In genomic region chr7:29371472-29371871, GRCh38 we compare ENCODE assay signal across 25 cellular contexts.
DNase-seq lines count a peak whose midpoint lies in the region; ATAC-seq and TF ChIP-seq lines count a peak whose summit lies in the region.
"Had no signal": no experiment of that assay in that cellular context is flagged by ENCODE, and none has a peak within 500 bp of the region (broad histone marks: within the 10 kb centered on the region; RNA-seq: fewer than 3 reads in every experiment).

No MANE protein-coding gene starts in this region.

- H3K9me3 ChIP-seq in colonic mucosa (no peaks in the 10 kb centered on the region), smooth muscle cell (replicated peaks; ENCODE audit: low read depth) (no peaks in the 10 kb centered on the region)
- H3K9me3 ChIP-seq: BE2C had no signal

- H3K4me2 ChIP-seq in smooth muscle cell, result no peak overlapping the region

- no peaks in the 10 kb centered on the region for H3K27me3 ChIP-seq in colonic mucosa
- no peaks in the 10 kb centered on the region for H3K27me3 ChIP-seq in smooth muscle cell (ENCODE audit: low read depth)
- H3K27me3 ChIP-seq: BE2C had no signal

- H3F3A ChIP-seq in smooth muscle cell (ENCODE audit: low read depth), result peaks cover 20% of the 10 kb centered on the region

- H3K27ac Mint-ChIP-seq in stimulated activated naive CD8-positive, alpha-beta T cell treated with anti-CD3 and anti-CD28 coated beads, Interleukin-15, amount 100 ng/mL, for 72 hours, result no peak overlapping the region

- H2AFZ ChIP-seq in smooth muscle cell (ENCODE audit: low read depth), result no peak overlapping the region

- H3K4me3 ChIP-seq in colonic mucosa (no peak overlapping the region), smooth muscle cell (no peak overlapping the region)
- H3K4me3 ChIP-seq: K562 had no signal

- H3K9me3 Mint-ChIP-seq in stimulated activated naive CD8-positive, alpha-beta T cell treated with anti-CD3 and anti-CD28 coated beads, Interleukin-15, amount 100 ng/mL, for 72 hours, result no peaks in the 10 kb centered on the region

- H3K27me3 Mint-ChIP-seq in stimulated activated naive CD8-positive, alpha-beta T cell treated with anti-CD3 and anti-CD28 coated beads, Interleukin-15, amount 100 ng/mL, for 72 hours, result no peaks in the 10 kb centered on the region

- intact Hi-C loops in colonic mucosa (cut with DNase I), result no loop called here

- no peaks in the 10 kb centered on the region for H3K4me1 ChIP-seq in colonic mucosa
- no peaks in the 10 kb centered on the region for H3K4me1 ChIP-seq in smooth muscle cell (ENCODE audit: low read depth)
- H3K4me1 ChIP-seq: BE2C had no signal

- ATAC-seq in stimulated activated naive CD8-positive, alpha-beta T cell treated with anti-CD3 and anti-CD28 coated beads, Interleukin-15, amount 100 ng/mL, for 72 hours, result peak; percentile 20
- ATAC-seq in stimulated activated naive CD8-positive, alpha-beta T cell treated with anti-CD3 and anti-CD28 coated beads, Interleukin-15, Interleukin-2, amounts not matched to agents 100 U/mL and 50 U/mL, for 24 hours, result no peak
- ATAC-seq in HG02840 (IDR thresholded peaks at IDR 0.05; ENCODE audit: low FRiP score, unreplicated experiment), result no peak
- ATAC-seq: HepG2, K562, Panc1 had no signal

- WGBS in smooth muscle cell (ENCODE audit: low lambda C conversion rate), result 95% methylated on average over 3 of the region's 3 CpGs

- no peak overlapping the region for H3K4me3 Mint-ChIP-seq in stimulated activated naive CD8-positive, alpha-beta T cell treated with anti-CD3 and anti-CD28 coated beads, Interleukin-15, amount 100 ng/mL, for 72 hours
- H3K4me3 Mint-ChIP-seq: CD14-positive monocyte had no signal

- H3K27ac ChIP-seq in colonic mucosa (peak overlapping the region; percentile 35), smooth muscle cell (ENCODE audit: low read depth) (peak overlapping the region; percentile 84)
- H3K27ac ChIP-seq: 22Rv1, RWPE1 had no signal

- no peaks in the 10 kb centered on the region for H3K4me1 Mint-ChIP-seq in stimulated activated naive CD8-positive, alpha-beta T cell treated with anti-CD3 and anti-CD28 coated beads, Interleukin-15, amount 100 ng/mL, for 72 hours

- TF ChIP-seq CTCF in colonic mucosa (IDR thresholded peaks at IDR 0.05), result no peak
- TF ChIP-seq CTCF in smooth muscle cell (IDR thresholded peaks at IDR 0.05; ENCODE audit: borderline replicate concordance, insufficient read depth, poor library complexity, severe bottlenecking), result no peak

- no peak for DNase-seq in stimulated activated naive CD8-positive, alpha-beta T cell treated with anti-CD3 and anti-CD28 coated beads, Interleukin-15, amount 100 ng/mL, for 72 hours
- no peak for DNase-seq in stimulated activated naive CD8-positive, alpha-beta T cell treated with anti-CD3 and anti-CD28 coated beads, Interleukin-15, Interleukin-2, amounts not matched to agents 100 U/mL and 50 U/mL, for 24 hours
- DNase-seq in colonic mucosa (no peak), smooth muscle cell (lab: John Stamatoyannopoulos, UW; ENCODE audit: unreplicated experiment) (no peak), UCSD-AML1 (lab: John Stamatoyannopoulos, UW; ENCODE audit: unreplicated experiment) (no peak), CD1c-positive myeloid dendritic cell (ENCODE audit: extremely low spot score) (no peak)
- DNase-seq: ACHN, BE2C, DMS153, DND-41, MV-4-11, NCI-H1105 treated with DMSO at 0.1 percent for 48 hours, NCI-H146, NCI-H1930, NCI-H446, NCI-H526, NCI-H82, SHP77 had no signal

- no peaks in the 10 kb centered on the region for H3K79me2 ChIP-seq in smooth muscle cell (ENCODE audit: low read depth)

- H3K9ac ChIP-seq in colonic mucosa (ENCODE audit: low read depth in 2 of 2, low read length in 2 of 2), result no peak overlapping the region
- H3K9ac ChIP-seq in smooth muscle cell (ENCODE audit: low read depth), result no peak overlapping the region

- no peaks in the 10 kb centered on the region for H4K20me1 ChIP-seq in smooth muscle cell (ENCODE audit: low read depth)

- H3K36me3 ChIP-seq in colonic mucosa, result no peaks in the 10 kb centered on the region
- no peaks in the 10 kb centered on the region for H3K36me3 ChIP-seq in smooth muscle cell (ENCODE audit: low read depth)
- H3K36me3 ChIP-seq: BE2C had no signal
